ENCODE assay signal across 1 cellular context in genomic region chr6:13848553-13849150, GRCh38.
TF ChIP-seq lines count a peak whose summit lies in the region.

No MANE protein-coding gene starts in this region.

TF ChIP-seq in GM23338, 12 proteins besides CTCF, POLR2A, EP300 and RAD21 (continued from another document):
- no peak for TF ChIP-seq ETS1 (IDR thresholded peaks at IDR 0.05)
- no peak for TF ChIP-seq CREB1 (CRISPR knock-in tag; IDR thresholded peaks at IDR 0.05; ENCODE audit: low read depth)
- TF ChIP-seq EZH2phosphoT487 (IDR thresholded peaks at IDR 0.05; ENCODE audit: unreplicated experiment) = no peak
- TF ChIP-seq POLR2AphosphoS5 (IDR thresholded peaks at IDR 0.05; ENCODE audit: low read depth) = no peak
- no peak for TF ChIP-seq ZNF114 (CRISPR knock-in tag; IDR thresholded peaks at IDR 0.05)
- TF ChIP-seq NANOG (IDR thresholded peaks at IDR 0.05; ENCODE audit: borderline replicate concordance) = no peak
- no peak for TF ChIP-seq EZH2 (IDR thresholded peaks at IDR 0.05; ENCODE audit: low read depth, unreplicated experiment)
- no peak for TF ChIP-seq STAT1 (IDR thresholded peaks at IDR 0.05; ENCODE audit: unreplicated experiment)
